Comparison of ENCODE assay signal across 16 cellular contexts in genomic region chr4:133808151-133808550, GRCh38.
"Had no signal": no experiment of that assay in that cellular context is flagged by ENCODE, and none has a peak within 500 bp of the region (broad histone marks: within the 10 kb centered on the region; RNA-seq: fewer than 3 reads in every experiment).

No MANE protein-coding gene starts in this region.

- H3K4me2 ChIP-seq: hepatocyte had no signal

- H2AFZ ChIP-seq: hepatocyte had no signal

- ATAC-seq: activated CD8-positive, alpha-beta memory T cell treated with anti-CD3 and anti-CD28 coated beads, Interleukin-2, amount 10 ng/mL, durations not matched to agents 7 days and 5 days; activated T-cell treated with anti-CD3 and anti-CD28 coated beads, Interleukin-2, amount 50 U/mL, for 4 hours; stimulated activated naive CD8-positive, alpha-beta T cell treated with anti-CD3 and anti-CD28 coated beads, Interleukin-15, Interleukin-2, amounts not matched to agents 100 U/mL and 50 U/mL, for 24 hours; upper lobe of right lung had no signal

- H3K79me2 ChIP-seq: hepatocyte had no signal

- H3K27me3 Mint-ChIP-seq: activated CD8-positive, alpha-beta memory T cell treated with anti-CD3 and anti-CD28 coated beads, Interleukin-2, amount 10 ng/mL, durations not matched to agents 7 days and 5 days; activated naive CD8-positive, alpha-beta T cell treated with anti-CD3 and anti-CD28 coated beads, Interleukin-2, amount 10 ng/mL, durations not matched to agents 7 days and 5 days had no signal

- H3K27ac Mint-ChIP-seq: activated CD8-positive, alpha-beta memory T cell treated with anti-CD3 and anti-CD28 coated beads, Interleukin-2, amount 10 ng/mL, durations not matched to agents 7 days and 5 days; activated naive CD8-positive, alpha-beta T cell treated with anti-CD3 and anti-CD28 coated beads, Interleukin-2, amount 10 ng/mL, durations not matched to agents 7 days and 5 days had no signal

- H3K36me3 ChIP-seq: colonic mucosa, ovary, upper lobe of right lung had no signal

- H3K4me1 ChIP-seq: colonic mucosa, upper lobe of right lung had no signal

- H3K27me3 ChIP-seq: colonic mucosa, hepatocyte, ovary, upper lobe of right lung had no signal

- H3K36me3 Mint-ChIP-seq: activated CD8-positive, alpha-beta memory T cell treated with anti-CD3 and anti-CD28 coated beads, Interleukin-2, amount 10 ng/mL, durations not matched to agents 7 days and 5 days; activated naive CD8-positive, alpha-beta T cell treated with anti-CD3 and anti-CD28 coated beads, Interleukin-2, amount 10 ng/mL, durations not matched to agents 7 days and 5 days had no signal

- DNase-seq: activated CD4-positive, alpha-beta T cell treated with anti-CD3 and anti-CD28 coated beads for 1 hour; activated CD4-positive, alpha-beta T cell treated with anti-CD3 and anti-CD28 coated beads, Interleukin-2, amount 50 U/mL, for 48 hours; activated CD8-positive, alpha-beta memory T cell treated with anti-CD3 and anti-CD28 coated beads, Interleukin-2, amount 10 ng/mL, durations not matched to agents 7 days and 5 days; activated gamma-delta T cell; activated naive CD8-positive, alpha-beta T cell treated with anti-CD3 and anti-CD28 coated beads, Interleukin-2, amount 10 ng/mL, durations not matched to agents 7 days and 5 days; activated T-cell treated with anti-CD3 and anti-CD28 coated beads, Interleukin-2, amount 50 U/mL, for 4 hours; anterior cingulate cortex; colonic mucosa; kidney glomerular epithelial cell; ovary; stimulated activated CD4-positive, alpha-beta T cell treated with anti-CD3 and anti-CD28 coated beads, Interleukin-4, amount 100 ng/mL, for 1 hour; stimulated activated CD8-positive, alpha-beta memory T cell treated with anti-CD3 and anti-CD28 coated beads, Interleukin-4, amount 100 ng/mL, for 48 hours; stimulated activated naive CD8-positive, alpha-beta T cell treated with anti-CD3 and anti-CD28 coated beads, Interleukin-15, Interleukin-2, amounts not matched to agents 100 U/mL and 50 U/mL, for 24 hours; upper lobe of right lung had no signal

- H3K4me3 Mint-ChIP-seq: activated CD8-positive, alpha-beta memory T cell treated with anti-CD3 and anti-CD28 coated beads, Interleukin-2, amount 10 ng/mL, durations not matched to agents 7 days and 5 days; activated naive CD8-positive, alpha-beta T cell treated with anti-CD3 and anti-CD28 coated beads, Interleukin-2, amount 10 ng/mL, durations not matched to agents 7 days and 5 days; activated T-cell treated with anti-CD3 and anti-CD28 coated beads, Interleukin-2, amount 50 U/mL, for 4 hours; neural crest cell had no signal

- H3K4me3 ChIP-seq: colonic mucosa, hepatocyte, ovary, upper lobe of right lung had no signal

- H3K9me3 Mint-ChIP-seq: activated naive CD8-positive, alpha-beta T cell treated with anti-CD3 and anti-CD28 coated beads, Interleukin-2, amount 10 ng/mL, durations not matched to agents 7 days and 5 days; neural crest cell had no signal

- H3K27ac ChIP-seq: colonic mucosa, hepatocyte, ovary, upper lobe of right lung had no signal

- H3K4me1 Mint-ChIP-seq: activated CD8-positive, alpha-beta memory T cell treated with anti-CD3 and anti-CD28 coated beads, Interleukin-2, amount 10 ng/mL, durations not matched to agents 7 days and 5 days; activated naive CD8-positive, alpha-beta T cell treated with anti-CD3 and anti-CD28 coated beads, Interleukin-2, amount 10 ng/mL, durations not matched to agents 7 days and 5 days; neural crest cell had no signal

- H3K9me3 ChIP-seq: colonic mucosa, ovary, upper lobe of right lung had no signal
